In genomic region chr20:36717657-36718056, GRCh38 we compare ENCODE assay signal across 11 cellular contexts. TPM values are rescaled to one million over a fixed set of nuclear protein-coding genes. Genes with fewer than 3 reads are reported as not detected.
DNase-seq lines count a peak whose midpoint lies in the region; ATAC-seq and TF ChIP-seq lines count a peak whose summit lies in the region.
"Had no signal": no experiment of that assay in that cellular context is flagged by ENCODE, and none has a peak within 500 bp of the region (broad histone marks: within the 10 kb centered on the region; RNA-seq: fewer than 3 reads in every experiment).

No MANE protein-coding gene starts in this region.

- H3K36me3 ChIP-seq in A673 (ENCODE audit: insufficient read depth, low read length, poor library complexity, severe bottlenecking), result no peaks in the 10 kb centered on the region
- peaks cover 0 to 36% (median 14%) of the 10 kb centered on the region in 9 donors for H3K36me3 ChIP-seq in heart left ventricle
- H3K36me3 ChIP-seq in CD8-positive, alpha-beta T cell (ENCODE audit: insufficient read depth, low read length), result no peaks in the 10 kb centered on the region

- intact Hi-C loops in A673 (cut with micrococcal nuclease; ENCODE audit: unreplicated experiment), result no loop called here
- intact Hi-C loops in heart left ventricle (cut with DNase I), result loop anchor here in 9 of 10 donors (1.0 to 10.0 kb wide), 3 partner anchors 35 to 147 kb away; a partner anchor contains a TSS
- intact Hi-C loops in CD8-positive, alpha-beta T cell (cut with DNase I, micrococcal nuclease), result loop anchor here in 1 of 2 experiments (1.0 kb wide), 1 partner anchor 38 kb away; no protein-coding TSS in a partner anchor
- intact Hi-C loops in sciatic nerve (cut with DNase I), result no loop called here

- no peaks in the 10 kb centered on the region for H3K4me1 Mint-ChIP-seq in CD8-positive, alpha-beta T cell (ENCODE audit: low read depth)
- H3K4me1 Mint-ChIP-seq: T-cell had no signal

- no peaks in the 10 kb centered on the region for H3K27me3 ChIP-seq in A673 (replicated peaks; ENCODE audit: insufficient read depth, low read depth, low read length, poor library complexity)
- H3K27me3 ChIP-seq in heart left ventricle, result no peaks in the 10 kb centered on the region
- no peaks in the 10 kb centered on the region for H3K27me3 ChIP-seq in CD8-positive, alpha-beta T cell (ENCODE audit: insufficient read depth, low read length)

- no TSS peak for BruUV-seq in A673 (replicated peaks; lab: Mats Ljungman, UMichigan)

- WGBS in heart left ventricle, 4 donors, result 68 to 87% (median 77%) methylated on average over 2 of the region's 2 CpGs

- peak in 2 of 4 donors; percentile 58 to 59 for ATAC-seq in heart left ventricle
- ATAC-seq in CD8-positive, alpha-beta T cell, result no peak
- ATAC-seq in sciatic nerve, result no peak

- H3K27ac ChIP-seq in A673 (ENCODE audit: low read depth, low read length, poor library complexity, severe bottlenecking) (no peak overlapping the region), heart left ventricle (no peak overlapping the region)
- no peak overlapping the region for H3K27ac ChIP-seq in CD8-positive, alpha-beta T cell (ENCODE audit: low read depth, low read length)

- peaks cover 38% of the 10 kb centered on the region for H3K36me3 Mint-ChIP-seq in CD8-positive, alpha-beta T cell

- no peaks in the 10 kb centered on the region for H3K9me3 ChIP-seq in A673 (ENCODE audit: low read depth, low read length, poor library complexity, severe bottlenecking)
- H3K9me3 ChIP-seq in heart left ventricle, result no peaks in the 10 kb centered on the region
- no peaks in the 10 kb centered on the region for H3K9me3 ChIP-seq in CD8-positive, alpha-beta T cell (ENCODE audit: low read length)

- no peak overlapping the region for H3K4me3 ChIP-seq in A673 (ENCODE audit: low read depth, low read length, poor library complexity, severe bottlenecking)
- no peak overlapping the region for H3K4me3 ChIP-seq in GM12864 (ENCODE audit: low read depth, low read length)
- H3K4me3 ChIP-seq in heart left ventricle, result no peak overlapping the region
- no peak overlapping the region for H3K4me3 ChIP-seq in CD8-positive, alpha-beta T cell (ENCODE audit: low read depth, low read length)

- in situ Hi-C loops in SK-MEL-5 (cut with HindIII; ENCODE audit: low pct_unique_long_range_greater_than_20kb, low sequenced_read_pairs), result no loop called here

- POLR2A ChIA-PET in A673 (lab: Charles Lee; ENCODE audit: low non-redundant PET), result no interaction called here
- POLR2A ChIA-PET in CD8-positive, alpha-beta T cell (lab: Charles Lee), result no interaction called here

- H3K9me3 Mint-ChIP-seq in CD8-positive, alpha-beta T cell, result no peaks in the 10 kb centered on the region
- H3K9me3 Mint-ChIP-seq: T-cell had no signal

- TF ChIP-seq CTCF in A673 (conservative IDR thresholded peaks at IDR 0.05; ENCODE audit: low read depth, low read length) (peak; percentile 41; the same call in 1 of the 2 replicates), GM12864 (IDR thresholded peaks at IDR 0.05; ENCODE audit: low read depth, low read length, missing control alignments) (peak; percentile 30), heart left ventricle (IDR thresholded peaks at IDR 0.05) (peak in 10 of 12 donors; percentile 6 to 58 (median 40))
- TF ChIP-seq CTCF in CD8-positive, alpha-beta T cell (IDR thresholded peaks at IDR 0.05), result no peak

- no peaks in the 10 kb centered on the region for H3K27me3 Mint-ChIP-seq in CD8-positive, alpha-beta T cell (ENCODE audit: low read depth)
- H3K27me3 Mint-ChIP-seq: T-cell had no signal

- no peak overlapping the region for H3K4me3 Mint-ChIP-seq in CD8-positive, alpha-beta T cell
- H3K4me3 Mint-ChIP-seq: T-cell had no signal

- no peaks in the 10 kb centered on the region for H3K4me1 ChIP-seq in A673 (ENCODE audit: insufficient read depth, low read length, poor library complexity, severe bottlenecking)
- peaks cover 0 to 22% (median 0%) of the 10 kb centered on the region in 12 donors for H3K4me1 ChIP-seq in heart left ventricle
- no peaks in the 10 kb centered on the region for H3K4me1 ChIP-seq in CD8-positive, alpha-beta T cell (ENCODE audit: insufficient read depth, low read length)

- TF ChIP-seq POLR2A in heart left ventricle (IDR thresholded peaks at IDR 0.05), result no peak

- CTCF ChIA-PET in A673 (lab: Charles Lee), result interaction anchor here (0.8 kb wide), 1 partner anchor 37 kb away, joined by 3 read pairs; no protein-coding TSS in a partner anchor
- CTCF ChIA-PET in CD8-positive, alpha-beta T cell (lab: Charles Lee), result interaction anchor here (0.5 to 1.3 kb wide), 6 partner anchors 12 to 492 kb away, joined by 3 to 7 read pairs (median 3); no protein-coding TSS in a partner anchor

- no peak overlapping the region for H3K27ac Mint-ChIP-seq in CD8-positive, alpha-beta T cell
- H3K27ac Mint-ChIP-seq: T-cell had no signal

- DNase-seq in A673 (ENCODE audit: low spot score) (peak; percentile 25), GM12864 (ENCODE audit: low read depth) (no peak), SK-MEL-5 (ENCODE audit: low read depth, low spot score) (peak; percentile 64), heart left ventricle (no peak), NCI-H1092 treated with DMSO at 0.1 percent for 48 hours (lab: John Stamatoyannopoulos, UW) (no peak), NCI-H1436 treated with DMSO at 0.1 percent for 48 hours (lab: John Stamatoyannopoulos, UW) (no peak), sciatic nerve (ENCODE audit: low spot score) (no peak)
- DNase-seq in CD8-positive, alpha-beta T cell, result no peak
- DNase-seq: aorta, islet precursor cell had no signal

RNA-seq across cellular contexts. Expression of gene NDRG3, which starts 28.2 kb away (rescaled TPM):
- total RNA-seq in A673 (2021) (17.6 and 23.2 TPM in 2 replicates), heart left ventricle (10 to 100 TPM; 17.3 to 34.8 (median 31.1) TPM), sciatic nerve (30.7 TPM)
- 18.3 and 19.7 TPM in 2 replicates for total RNA-seq in SK-MEL-5 (2014; rRNA removed; shearing (Covaris generic))
- polyA plus RNA-seq in SK-MEL-5 (2015; cell fraction: cytosol; rRNA removed), result 14.8 and 16.3 TPM in 2 replicates
- polyA plus RNA-seq in SK-MEL-5 (2015; cell fraction: nucleus; rRNA removed), result 9.3 and 14.0 TPM in 2 replicates
- polyA plus RNA-seq in heart left ventricle, result 10 to 100 TPM; 21.1 to 22.2 TPM
- 10 to 100 TPM; 12.9 to 15.1 TPM for total RNA-seq in CD8-positive, alpha-beta T cell

RNA-seq across cellular contexts. Expression of gene DSN1, which starts 55.9 kb away (rescaled TPM):
- total RNA-seq in A673 (2021) (40.8 and 42.4 TPM in 2 replicates), heart left ventricle (1 to 10 TPM; 3.7 to 6.2 (median 4.9) TPM), sciatic nerve (7.2 TPM)
- 27.4 and 28.4 TPM in 2 replicates for total RNA-seq in SK-MEL-5 (2014; rRNA removed; shearing (Covaris generic))
- 19.7 and 24.2 TPM in 2 replicates for polyA plus RNA-seq in SK-MEL-5 (2015; cell fraction: cytosol; rRNA removed)
- polyA plus RNA-seq in SK-MEL-5 (2015; cell fraction: nucleus; rRNA removed), result 32.4 and 41.6 TPM in 2 replicates
- 1 to 10 TPM; 3.2 to 7.0 TPM for polyA plus RNA-seq in heart left ventricle
- total RNA-seq in CD8-positive, alpha-beta T cell, result 10 to 100 TPM; 12.2 to 13.1 TPM

Comparison
In these comparisons a context has a peak if more than half of its experiments do, and no peak if none do; other contexts are left out.
1. DNase-seq: peak in A673 (single experiment) and SK-MEL-5 (single experiment); none in GM12864 (single experiment), heart left ventricle (0 of 5), NCI-H1092 treated with DMSO at 0.1 percent for 48 hours (single experiment), CD8-positive, alpha-beta T cell (0 of 7), NCI-H1436 treated with DMSO at 0.1 percent for 48 hours (single experiment) and sciatic nerve (single experiment).
2. intact Hi-C loops: an anchor here in heart left ventricle (1.0 to 10.0 kb wide); none called in A673 and sciatic nerve.